In genomic region chr5:34538026-34538672, GRCh38 we compare ENCODE assay signal across 11 cellular contexts.
DNase-seq lines count a peak whose midpoint lies in the region; ATAC-seq, FAIRE-seq and TF ChIP-seq lines count a peak whose summit lies in the region.
"Had no signal": no experiment of that assay in that cellular context is flagged by ENCODE, and none has a peak within 500 bp of the region (broad histone marks: within the 10 kb centered on the region; RNA-seq: fewer than 3 reads in every experiment).

No MANE protein-coding gene starts in this region.

- peak; percentile 66 for ATAC-seq in WTC11
- peak; percentile 58; the same call in 2 of the 3 replicates for ATAC-seq in HepG2
- ATAC-seq in HG03378 (IDR thresholded peaks at IDR 0.05; ENCODE audit: unreplicated experiment): no peak
- ATAC-seq in CD4-positive, alpha-beta T cell (ENCODE audit: poor library complexity): no peak

- TF ChIP-seq EP300 in HepG2 (IDR thresholded peaks at IDR 0.05; ENCODE audit: low read depth in 2 of 2, low read length in 2 of 2): no peak
- no peak for TF ChIP-seq EP300 in HepG2 (CRISPR knock-in tag; IDR thresholded peaks at IDR 0.05; ENCODE audit: borderline replicate concordance)

- TF ChIP-seq RAD21 in HepG2 (CRISPR knock-in tag; IDR thresholded peaks at IDR 0.05): no peak

- intact Hi-C loops in A673 (cut with micrococcal nuclease; ENCODE audit: unreplicated experiment): no loop called here
- intact Hi-C loops in HepG2 (cut with micrococcal nuclease; ENCODE audit: unreplicated experiment): loop anchor here (1.0 to 5.0 kb wide), 2 partner anchors 52 to 66 kb away; no protein-coding TSS in a partner anchor
- intact Hi-C loops in CD4-positive, alpha-beta T cell (cut with DNase I, micrococcal nuclease): no loop called here

- peaks cover 55% of the 10 kb centered on the region for H3K4me1 Mint-ChIP-seq in WTC11
- H3K4me1 Mint-ChIP-seq in CD4-positive, alpha-beta T cell (ENCODE audit: low read depth): no peaks in the 10 kb centered on the region

- no peak overlapping the region for H2AFZ ChIP-seq in HepG2 (ENCODE audit: low read length)

- H3K9ac ChIP-seq in HepG2 (ENCODE audit: insufficient read depth, low read depth, low read length): no peak overlapping the region

- H3K9me3 ChIP-seq in A673 (ENCODE audit: low read depth, low read length, poor library complexity, severe bottlenecking) (no peaks in the 10 kb centered on the region), HepG2 (ENCODE audit: low read length) (no peaks in the 10 kb centered on the region)
- no peaks in the 10 kb centered on the region for H3K9me3 ChIP-seq in CD4-positive, alpha-beta T cell (ENCODE audit: control insufficient read depth, low read length)

- no peaks in the 10 kb centered on the region for H3K27me3 ChIP-seq in A673 (replicated peaks; ENCODE audit: insufficient read depth, low read depth, low read length, poor library complexity)
- H3K27me3 ChIP-seq in HepG2 (ENCODE audit: control insufficient read depth in 1 of 2, insufficient read depth in 2 of 2, low read length in 2 of 2): no peaks in the 10 kb centered on the region
- peaks cover 22% of the 10 kb centered on the region for H3K27me3 ChIP-seq in CD4-positive, alpha-beta T cell (ENCODE audit: control insufficient read depth, insufficient read depth, low read length)

- H4K20me1 ChIP-seq in HepG2 (ENCODE audit: insufficient read depth, low read length): no peaks in the 10 kb centered on the region

- peaks cover 21% of the 10 kb centered on the region for H3K9me3 Mint-ChIP-seq in WTC11
- peaks cover 2% of the 10 kb centered on the region for H3K9me3 Mint-ChIP-seq in CD4-positive, alpha-beta T cell

- H3K4me3 ChIP-seq in A673 (ENCODE audit: low read depth, low read length, poor library complexity, severe bottlenecking) (no peak overlapping the region), HepG2 (replicated peaks in 1 of 3; ENCODE audit: insufficient read depth in 1 of 3, low read depth in 2 of 3, low read length in 3 of 3) (no peak overlapping the region)

- TF ChIP-seq POLR2A in HepG2 (IDR thresholded peaks at IDR 0.05; ENCODE audit: insufficient read depth in 1 of 2, low read depth in 2 of 2, low read length in 2 of 2): no peak

- H3K27ac ChIP-seq in A673 (ENCODE audit: low read depth, low read length, poor library complexity, severe bottlenecking) (no peak overlapping the region), HepG2 (ENCODE audit: extremely low read length, insufficient read depth, low read length) (no peak overlapping the region)
- H3K27ac ChIP-seq in CD4-positive, alpha-beta T cell (ENCODE audit: low read depth, low read length): no peak overlapping the region

- peak; percentile 61 for TF ChIP-seq CTCF in A673 (conservative IDR thresholded peaks at IDR 0.05; ENCODE audit: low read depth, low read length)
- TF ChIP-seq CTCF in GM12873 (IDR thresholded peaks at IDR 0.05; ENCODE audit: insufficient read depth, low read depth, low read length, missing control alignments): peak; percentile 56
- no peak for TF ChIP-seq CTCF in WTC11 (IDR thresholded peaks at IDR 0.05)
- TF ChIP-seq CTCF in HepG2 (CRISPR knock-in tag; IDR thresholded peaks at IDR 0.05): peak; percentile 60
- TF ChIP-seq CTCF in CD4-positive, alpha-beta T cell (IDR thresholded peaks at IDR 0.05): no peak

- H3K4me1 ChIP-seq in A673 (ENCODE audit: insufficient read depth, low read length, poor library complexity, severe bottlenecking): no peaks in the 10 kb centered on the region
- H3K4me1 ChIP-seq in HepG2 (ENCODE audit: insufficient read depth, low read length): peaks cover 21% of the 10 kb centered on the region; the same call in 1 of the 2 replicates

- FAIRE-seq in HepG2 (lab: Jason Lieb, UNC): no peak
- FAIRE-seq: frontal cortex, H54 had no signal

- in situ Hi-C loops in HepG2 (cut with HindIII; ENCODE audit: extremely low pct_ligation_motif_present, low pct_unique_long_range_greater_than_20kb): loop anchor here (10.0 kb wide), 1 partner anchor 53 kb away; no protein-coding TSS in a partner anchor

- WGBS in HepG2 (ENCODE audit: low lambda C conversion rate): 27% methylated on average over 3 of the region's 3 CpGs

- CTCF ChIA-PET in A673 (lab: Charles Lee) (interaction anchor here (1.4 kb wide), 1 partner anchor 52 kb away, joined by 3 read pairs; no protein-coding TSS in a partner anchor), WTC11 (lab: Charles Lee) (interaction anchor here (0.6 to 3.3 kb wide), 11 partner anchors 9 to 360 kb away, joined by 3 to 19 read pairs (median 4); no protein-coding TSS in a partner anchor), HepG2 (lab: Yijun Ruan, JAX; ENCODE audit: low intra/inter-chr PET ratio, low total read pairs) (interaction anchor here (1.2 to 1.8 kb wide), 2 partner anchors 52 to 64 kb away, joined by 5 to 6 read pairs; no protein-coding TSS in a partner anchor)
- CTCF ChIA-PET in CD4-positive, alpha-beta T cell (lab: Charles Lee): no interaction called here

- POLR2A ChIA-PET in A673 (lab: Charles Lee; ENCODE audit: low non-redundant PET): no interaction called here
- POLR2A ChIA-PET in WTC11 (lab: Charles Lee): no interaction called here
- POLR2A ChIA-PET in HepG2 (lab: Yijun Ruan, JAX): no interaction called here
- POLR2A ChIA-PET in CD4-positive, alpha-beta T cell (lab: Charles Lee): no interaction called here

- H3K4me2 ChIP-seq in HepG2 (ENCODE audit: low read depth, low read length): no peak overlapping the region

- no peaks in the 10 kb centered on the region for H3K36me3 ChIP-seq in A673 (ENCODE audit: insufficient read depth, low read length, poor library complexity, severe bottlenecking)
- no peaks in the 10 kb centered on the region for H3K36me3 ChIP-seq in HepG2 (replicated peaks in 1 of 2; ENCODE audit: control insufficient read depth in 1 of 2, insufficient read depth in 2 of 2, low read length in 2 of 2)

- DNase-seq in A673 (ENCODE audit: low spot score): peak; percentile 39
- DNase-seq in WTC11 (ENCODE audit: low spot score): no peak
- DNase-seq in HepG2 (ENCODE audit: low spot score): no peak
- DNase-seq in CD4-positive, alpha-beta T cell: no peak
- no peak for DNase-seq in NAMALWA (ENCODE audit: low spot score)
- no peak for DNase-seq in NCI-H345 treated with DMSO at 0.1 percent for 48 hours (lab: John Stamatoyannopoulos, UW; ENCODE audit: unreplicated experiment)
- DNase-seq: activated effector memory CD4-positive, alpha-beta T cell treated with anti-CD3 and anti-CD28 coated beads, Interleukin-2, amount 50 U/mL, for 16 hours had no signal

- no peaks in the 10 kb centered on the region for H3K27me3 Mint-ChIP-seq in WTC11 (ENCODE audit: low read depth)
- H3K27me3 Mint-ChIP-seq in CD4-positive, alpha-beta T cell: peaks cover 51% of the 10 kb centered on the region

- BruUV-seq in A673 (replicated peaks; lab: Mats Ljungman, UMichigan): no TSS peak
- no TSS peak for BruUV-seq in HepG2 (replicated peaks; lab: Mats Ljungman, UMichigan)

- peaks cover 19% of the 10 kb centered on the region for H3K36me3 Mint-ChIP-seq in WTC11
- no peaks in the 10 kb centered on the region for H3K36me3 Mint-ChIP-seq in CD4-positive, alpha-beta T cell (ENCODE audit: low read depth)

- no peaks in the 10 kb centered on the region for H3K79me2 ChIP-seq in HepG2 (ENCODE audit: insufficient read depth, low read length)

- H3K27ac Mint-ChIP-seq in WTC11: no peak overlapping the region
- no peak overlapping the region for H3K27ac Mint-ChIP-seq in CD4-positive, alpha-beta T cell

- H3K4me3 Mint-ChIP-seq in WTC11: no peak overlapping the region
- H3K4me3 Mint-ChIP-seq in CD4-positive, alpha-beta T cell: no peak overlapping the region

TF ChIP-seq in HepG2, 621 proteins besides CTCF, POLR2A, EP300 and RAD21:
- TF ChIP-seq IRX3 (CRISPR knock-in tag; IDR thresholded peaks at IDR 0.05; ENCODE audit: borderline replicate concordance, low read depth) (no peak), SOX13 (IDR thresholded peaks at IDR 0.05) (no peak), SOX13 (CRISPR knock-in tag; conservative IDR thresholded peaks at IDR 0.05 in 1 of 2, IDR thresholded peaks at IDR 0.05 in 1 of 2) (no peak), SSRP1 (CRISPR knock-in tag; IDR thresholded peaks at IDR 0.05) (no peak), KAT2B (IDR thresholded peaks at IDR 0.05; ENCODE audit: borderline replicate concordance, low read depth, low read length) (no peak), SMC3 (IDR thresholded peaks at IDR 0.05; ENCODE audit: low read length) (peak; percentile 29; the same call in 1 of the 2 replicates), STAG1 (CRISPR knock-in tag; IDR thresholded peaks at IDR 0.05) (peak; percentile 59)

Comparison
In these comparisons a context has a peak if more than half of its experiments do, and no peak if none do; other contexts are left out.
1. CTCF ChIP-seq: peak in A673 (single experiment), GM12873 (single experiment) and HepG2 (single experiment); none in WTC11 (single experiment) and CD4-positive, alpha-beta T cell (single experiment).
2. ATAC-seq: peak in WTC11 (single experiment) and HepG2 (single experiment); none in HG03378 (single experiment) and CD4-positive, alpha-beta T cell (single experiment).